In the genomic region with DNA sequence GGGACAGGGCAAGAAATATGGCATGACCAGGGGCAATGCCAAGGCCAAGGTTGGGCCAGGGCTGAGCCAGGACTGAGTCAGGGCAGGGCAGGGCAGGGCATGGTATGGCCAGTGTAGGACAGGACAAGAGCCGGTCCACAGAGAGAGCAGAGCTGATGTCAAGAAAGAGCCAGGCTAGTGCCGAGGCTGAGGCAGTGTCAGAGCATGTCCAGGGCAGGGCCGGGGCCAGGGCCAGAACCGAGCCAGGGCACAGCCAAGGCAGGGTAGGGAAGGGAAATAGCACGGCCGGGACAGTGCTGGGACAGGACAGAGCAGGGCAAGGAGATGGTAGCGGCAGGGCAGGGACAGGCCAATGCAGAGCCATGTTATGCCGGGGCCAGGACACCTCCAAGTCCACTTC, we compare ENCODE assay signal across 6 cellular contexts.
DNase-seq lines count a peak whose midpoint lies in the region; ATAC-seq, FAIRE-seq and TF ChIP-seq lines count a peak whose summit lies in the region.
"Not testable (repeated sequence)": the region's sequence is repeated elsewhere in the genome, so short reads cannot be mapped to it uniquely, and the experiment has no call there.

No MANE protein-coding gene starts in this region.

- WGBS in upper lobe of left lung, 2 donors, result 89 to 90% methylated on average over 6 to 7 of the region's 8 CpGs

- not testable (repeated sequence) for FAIRE-seq in kidney (lab: Jason Lieb, UNC)

- intact Hi-C loops in Right ventricle myocardium superior (cut with DNase I); kidney (cut with DNase I); lower lobe of right lung (cut with DNase I); posterior vena cava (cut with DNase I): not testable (repeated sequence)

- not testable (repeated sequence) for ATAC-seq in Right ventricle myocardium superior (ENCODE audit: poor library complexity); lower lobe of right lung; upper lobe of left lung (ENCODE audit: low FRiP score in 2 of 2)

- not testable (repeated sequence) for H3K27me3 ChIP-seq in lower lobe of right lung (ENCODE audit: low read depth); upper lobe of left lung

- H3K36me3 ChIP-seq in kidney (ENCODE audit: control insufficient read depth in 1 of 2, insufficient read depth in 2 of 2, low read length in 2 of 2); lower lobe of right lung; upper lobe of left lung: not testable (repeated sequence)

- not testable (repeated sequence) for H3K9ac ChIP-seq in kidney (ENCODE audit: low read length in 2 of 2)

- H3K4me1 ChIP-seq in kidney (ENCODE audit: control insufficient read depth in 1 of 2, insufficient read depth in 1 of 2, low read depth in 1 of 2, low read length in 2 of 2); lower lobe of right lung; upper lobe of left lung: not testable (repeated sequence)

- not testable (repeated sequence) for TF ChIP-seq CTCF in kidney (IDR thresholded peaks at IDR 0.05; ENCODE audit: borderline replicate concordance, extremely low read depth, insufficient read depth); lower lobe of right lung (IDR thresholded peaks at IDR 0.05); upper lobe of left lung (IDR thresholded peaks at IDR 0.05)

- H3K4me3 ChIP-seq in kidney (ENCODE audit: low read length in 2 of 2); lower lobe of right lung; upper lobe of left lung: not testable (repeated sequence)

- not testable (repeated sequence) for H3K27ac ChIP-seq in kidney (ENCODE audit: low read depth in 2 of 2, low read length in 2 of 2); lower lobe of right lung; upper lobe of left lung

- not testable (repeated sequence) for TF ChIP-seq POLR2A in upper lobe of left lung (IDR thresholded peaks at IDR 0.05)

- not testable (repeated sequence) for TF ChIP-seq EP300 in upper lobe of left lung (IDR thresholded peaks at IDR 0.05)

- peak; percentile 56 for DNase-seq in activated effector memory CD4-positive, alpha-beta T cell treated with anti-CD3 and anti-CD28 coated beads, Interleukin-2, amount 50 U/mL, for 16 hours
- DNase-seq in Right ventricle myocardium superior (peak; percentile 22), kidney (peak; percentile 39), lower lobe of right lung (peak; percentile 34), posterior vena cava (ENCODE audit: low spot score) (peak; percentile 71), upper lobe of left lung (peak; percentile 19 to 51)

- H3K9me3 ChIP-seq in kidney (ENCODE audit: control insufficient read depth in 1 of 2, low read length in 2 of 2); lower lobe of right lung; upper lobe of left lung: not testable (repeated sequence)
